In genomic region chr14:101408077-101408831, GRCh38 we compare ENCODE assay signal across 16 cellular contexts.
DNase-seq lines count a peak whose midpoint lies in the region; ATAC-seq, FAIRE-seq and TF ChIP-seq lines count a peak whose summit lies in the region.
"Had no signal": no experiment of that assay in that cellular context is flagged by ENCODE, and none has a peak within 500 bp of the region (broad histone marks: within the 10 kb centered on the region; RNA-seq: fewer than 3 reads in every experiment).

No MANE protein-coding gene starts in this region.

- FAIRE-seq in endometrium (lab: Jason Lieb, UNC): peak; percentile 97
- FAIRE-seq: GM12891, urothelium cell line had no signal

- peaks cover 23% of the 10 kb centered on the region for H3K27me3 Mint-ChIP-seq in progenitor cell of endocrine pancreas

- no peak overlapping the region for H3K27ac ChIP-seq in RWPE1
- H3K27ac ChIP-seq: left ventricle myocardium inferior, SK-N-MC had no signal

- POLR2A ChIA-PET in RWPE1 (lab: Yijun Ruan, JAX; ENCODE audit: low non-redundant PET): no interaction called here

- no peaks in the 10 kb centered on the region for H3K36me3 Mint-ChIP-seq in progenitor cell of endocrine pancreas (ENCODE audit: insufficient read depth)
- H3K36me3 Mint-ChIP-seq: CD4-positive, alpha-beta memory T cell had no signal

- no peak for ATAC-seq in HG02642 (IDR thresholded peaks at IDR 0.05; ENCODE audit: poor library complexity, unreplicated experiment)

- H3K27ac Mint-ChIP-seq in progenitor cell of endocrine pancreas: peak overlapping the region; percentile 29

- DNase-seq in Ammon's horn (ENCODE audit: low spot score) (peak; percentile 13), NCI-H1092 treated with DMSO at 0.1 percent for 48 hours (lab: John Stamatoyannopoulos, UW) (peak; percentile 49), progenitor cell of endocrine pancreas (ENCODE audit: low spot score, unreplicated experiment) (no peak), RWPE1 (ENCODE audit: low spot score) (no peak), cortex of kidney (lab: John Stamatoyannopoulos, UW) (no peak)
- DNase-seq in activated CD4-positive, alpha-beta T cell treated with anti-CD3 and anti-CD28 coated beads, Interleukin-2, amount 50 U/mL, for 1 hour: no peak
- DNase-seq: activated CD4-positive, alpha-beta T cell treated with anti-CD3 and anti-CD28 coated beads, Interleukin-2, amount 50 U/mL, for 4 hours; CD4-positive, alpha-beta memory T cell; erythroblast; left ventricle myocardium inferior; NCI-H2227 treated with DMSO at 0.1 percent for 48 hours had no signal

- no peak overlapping the region for H3K4me3 Mint-ChIP-seq in progenitor cell of endocrine pancreas (ENCODE audit: low read depth)
- H3K4me3 Mint-ChIP-seq: CD4-positive, alpha-beta memory T cell had no signal

- no peak for TF ChIP-seq CTCF in progenitor cell of endocrine pancreas (IDR thresholded peaks at IDR 0.05; ENCODE audit: unreplicated experiment)
- no peak for TF ChIP-seq CTCF in RWPE1 (conservative IDR thresholded peaks at IDR 0.05; ENCODE audit: low read depth)

- peaks cover 17% of the 10 kb centered on the region for H3K4me1 Mint-ChIP-seq in progenitor cell of endocrine pancreas (ENCODE audit: low read depth)
- H3K4me1 Mint-ChIP-seq: CD4-positive, alpha-beta memory T cell had no signal

- H3K9me3 Mint-ChIP-seq in progenitor cell of endocrine pancreas (ENCODE audit: low read depth): no peaks in the 10 kb centered on the region

- CTCF ChIA-PET in RWPE1 (lab: Yijun Ruan, JAX): no interaction called here

Comparison
In these comparisons a context has a peak if more than half of its experiments do, and no peak if none do; other contexts are left out.
1. DNase-seq: peak in Ammon's horn (single experiment) and NCI-H1092 treated with DMSO at 0.1 percent for 48 hours (single experiment); none in progenitor cell of endocrine pancreas (single experiment), RWPE1 (single experiment), activated CD4-positive, alpha-beta T cell treated with anti-CD3 and anti-CD28 coated beads, Interleukin-2, amount 50 U/mL, for 1 hour (single experiment) and cortex of kidney (single experiment).